In the genomic region with DNA sequence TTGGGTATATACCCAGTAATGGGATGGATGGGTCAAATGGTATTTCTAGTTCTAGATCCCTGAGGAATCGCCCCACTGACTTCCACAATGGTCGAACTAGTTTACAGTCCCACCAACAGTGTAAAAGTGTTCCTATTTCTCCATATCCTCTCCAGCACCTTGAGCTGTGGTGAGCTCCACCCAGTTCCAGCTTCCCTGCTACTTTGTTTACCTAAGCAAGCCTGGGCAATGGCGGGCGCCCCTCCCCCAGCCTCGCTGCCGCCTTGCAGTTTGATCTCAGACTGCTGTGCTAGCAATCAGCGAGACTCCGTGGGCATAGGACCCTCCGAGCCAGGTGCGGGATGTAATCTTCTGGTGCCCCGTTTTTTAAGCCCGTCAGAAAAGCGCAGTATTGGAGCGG, we compare ENCODE assay signal across 9 cellular contexts. TPM values are rescaled to one million over a fixed set of nuclear protein-coding genes. Genes with fewer than 3 reads are reported as not detected.
DNase-seq lines count a peak whose midpoint lies in the region; ATAC-seq, FAIRE-seq and TF ChIP-seq lines count a peak whose summit lies in the region.
"Not testable (repeated sequence)": the region's sequence is repeated elsewhere in the genome, so short reads cannot be mapped to it uniquely, and the experiment has no call there.
"Had no signal": no experiment of that assay in that cellular context is flagged by ENCODE, and none has a peak within 500 bp of the region (broad histone marks: within the 10 kb centered on the region; RNA-seq: fewer than 3 reads in every experiment).

No MANE protein-coding gene starts in this region.

- H3K27ac Mint-ChIP-seq in CD14-positive monocyte = peak overlapping the region; percentile 93 to 99 (median 97)
- not testable (repeated sequence) for H3K27ac Mint-ChIP-seq in WTC11

- not testable (repeated sequence) for DNase-seq in CD14-positive monocyte (ENCODE audit: low spot score); H7; WTC11 (ENCODE audit: low spot score)
- DNase-seq in NCI-H460 (ENCODE audit: extremely low read depth, low read depth) = peak; percentile 40
- DNase-seq in bronchial epithelial cell (ENCODE audit: low read depth) = peak; percentile 62

- peaks cover 87% of the 10 kb centered on the region for H3K4me1 Mint-ChIP-seq in CD14-positive monocyte
- not testable (repeated sequence) for H3K4me1 Mint-ChIP-seq in WTC11

- not testable (repeated sequence) for H3K9me3 ChIP-seq in iPS-15b (ENCODE audit: control insufficient read depth, insufficient read depth, low read length); neutrophil

- intact Hi-C loops in CD14-positive monocyte (cut with micrococcal nuclease) = not testable (repeated sequence)

- H3K36me3 ChIP-seq in H7 (replicated peaks; ENCODE audit: control insufficient read depth, insufficient read depth, low read length); bronchial epithelial cell (ENCODE audit: control insufficient read depth, insufficient read depth, low read length); iPS-15b (ENCODE audit: control insufficient read depth, insufficient read depth, low read length); neutrophil: not testable (repeated sequence)

- H3K36me3 Mint-ChIP-seq in CD14-positive monocyte = peaks cover 0 to 12% of the 10 kb centered on the region in 2 donors
- not testable (repeated sequence) for H3K36me3 Mint-ChIP-seq in WTC11

- FAIRE-seq in bronchial epithelial cell (lab: Jason Lieb, UNC) = not testable (repeated sequence)

- H3K4me3 Mint-ChIP-seq in CD14-positive monocyte = peak overlapping the region; percentile 46 to 51
- peak overlapping the region; percentile 22; the same call in 1 of the 2 replicates for H3K4me3 Mint-ChIP-seq in WTC11

- H3K9me3 Mint-ChIP-seq in CD14-positive monocyte, WTC11: not testable (repeated sequence)

- peak overlapping the region; percentile 93 for H3K27ac ChIP-seq in neutrophil

- CTCF ChIA-PET in WTC11 (lab: Charles Lee) = interaction anchor here (1.5 kb wide), 1 partner anchor 42 kb away, joined by 3 read pairs; no protein-coding TSS in a partner anchor

- H3K4me3 ChIP-seq in H7 (ENCODE audit: insufficient read depth, low read depth, low read length) (peak overlapping the region; percentile 29), iPS-15b (ENCODE audit: low read depth, low read length) (peak overlapping the region; percentile 37)
- H3K4me3 ChIP-seq in bronchial epithelial cell (ENCODE audit: low read depth, low read length); neutrophil (ENCODE audit: low read depth in 1 of 2, low read length in 1 of 2): not testable (repeated sequence)

- TF ChIP-seq CTCF in CD14-positive monocyte (IDR thresholded peaks at IDR 0.05); WTC11 (IDR thresholded peaks at IDR 0.05); bronchial epithelial cell (IDR thresholded peaks at IDR 0.05; ENCODE audit: insufficient read depth, low read length, severe bottlenecking); neutrophil (IDR thresholded peaks at IDR 0.05): not testable (repeated sequence)

- ATAC-seq in WTC11 = not testable (repeated sequence)

- not testable (repeated sequence) for H3K27me3 Mint-ChIP-seq in CD14-positive monocyte (ENCODE audit: low read depth in 3 of 3)
- peaks cover 12% of the 10 kb centered on the region; the same call in 1 of the 2 replicates for H3K27me3 Mint-ChIP-seq in WTC11 (ENCODE audit: low read depth)

- H3K27me3 ChIP-seq in H7 (ENCODE audit: control insufficient read depth, insufficient read depth, low read length); bronchial epithelial cell (ENCODE audit: control insufficient read depth, insufficient read depth, low read length); iPS-15b (ENCODE audit: control insufficient read depth, insufficient read depth, low read length); neutrophil: not testable (repeated sequence)

- H3K9ac ChIP-seq in iPS-15b (ENCODE audit: low read depth, low read length) = peak overlapping the region; percentile 70

- not testable (repeated sequence) for H3K4me1 ChIP-seq in iPS-15b (ENCODE audit: control insufficient read depth, insufficient read depth, low read length)
- H3K4me1 ChIP-seq in neutrophil (ENCODE audit: control insufficient read depth in 1 of 2, insufficient read depth in 1 of 2, low read depth in 1 of 2, low read length in 1 of 2) = peaks cover 88 to 90% of the 10 kb centered on the region in 2 experiments

- POLR2A ChIA-PET in WTC11 (lab: Charles Lee) = not testable (repeated sequence)

RNA-seq across cellular contexts. Expression of a gene that starts 28.4 kb away (rescaled TPM):
- polyA plus RNA-seq in CD14-positive monocyte = 10 to 100 TPM; 44.0 to 67.1 TPM
- total RNA-seq in H7 (2014; rRNA removed; shearing (Covaris generic)) = 22.6 and 31.7 TPM in 2 replicates
- 39.1 and 42.2 TPM in 2 replicates for total RNA-seq in NCI-H460 (2014; rRNA removed; shearing (Covaris generic))
- polyA plus RNA-seq in NCI-H460 (2014; cell fraction: nucleus; rRNA removed) = 35.1 and 48.9 TPM in 2 replicates
- total RNA-seq in WTC11 (2021) (74.7 to 75.7 TPM (median 74.8 TPM) in 3 replicates), bronchial epithelial cell (13.2 and 21.4 TPM in 2 replicates)

RNA-seq across cellular contexts. Expression of a gene that starts 28.7 kb away (rescaled TPM):
- 1 to 10 TPM; 4.9 to 7.4 TPM for polyA plus RNA-seq in CD14-positive monocyte
- 9.2 and 24.0 TPM in 2 replicates for total RNA-seq in H7 (2014; rRNA removed; shearing (Covaris generic))
- 9.8 and 12.6 TPM in 2 replicates for total RNA-seq in NCI-H460 (2014; rRNA removed; shearing (Covaris generic))
- 93.3 and 110 TPM in 2 replicates for polyA plus RNA-seq in NCI-H460 (2014; cell fraction: nucleus; rRNA removed)
- 23.7 to 25.9 TPM (median 25.2 TPM) in 3 replicates for total RNA-seq in WTC11 (2021)
- total RNA-seq in bronchial epithelial cell = 6.3 and 8.1 TPM in 2 replicates

RNA-seq across cellular contexts. Expression of a gene that starts 35.8 kb away (rescaled TPM):
- 10 to 100 TPM; 72.4 to 80.8 TPM for polyA plus RNA-seq in CD14-positive monocyte
- total RNA-seq in H7 (2014; rRNA removed; shearing (Covaris generic)) = 26.7 and 36.4 TPM in 2 replicates
- total RNA-seq in NCI-H460 (2014; rRNA removed; shearing (Covaris generic)) = 77.8 and 92.2 TPM in 2 replicates
- 23.4 and 34.6 TPM in 2 replicates for polyA plus RNA-seq in NCI-H460 (2014; cell fraction: nucleus; rRNA removed)
- total RNA-seq in WTC11 (2021) = 34.5 to 37.8 TPM (median 34.6 TPM) in 3 replicates
- total RNA-seq in bronchial epithelial cell = 39.8 and 48.5 TPM in 2 replicates

RNA-seq across cellular contexts. Expression of a gene that starts 39.9 kb away (rescaled TPM):
- 1,000 to 10,000 TPM; 2,434 to 3,095 TPM for polyA plus RNA-seq in CD14-positive monocyte
- 0.21 TPM in 1 of 2 replicates, not detected in the other for total RNA-seq in H7 (2014; rRNA removed; shearing (Covaris generic))
- 2.6 and 2.7 TPM in 2 replicates for total RNA-seq in NCI-H460 (2014; rRNA removed; shearing (Covaris generic))
- polyA plus RNA-seq in NCI-H460 (2014; cell fraction: nucleus; rRNA removed) = 8.5 and 9.8 TPM in 2 replicates
- 0.27 to 0.63 TPM (median 0.53 TPM) in 3 replicates for total RNA-seq in WTC11 (2021)
- 2.3 and 3.2 TPM in 2 replicates for total RNA-seq in bronchial epithelial cell
- total RNA-seq: CD4-positive, CD25-positive, alpha-beta regulatory T cell; PC-3 had no signal

RNA-seq across cellular contexts. Expression of a gene that starts 45.6 kb away (rescaled TPM):
- 10 to 100 TPM; 41.9 to 46.0 TPM for polyA plus RNA-seq in CD14-positive monocyte
- total RNA-seq in H7 (2014; rRNA removed; shearing (Covaris generic)) = 0.28 and 2.2 TPM in 2 replicates
- total RNA-seq in NCI-H460 (2014; rRNA removed; shearing (Covaris generic)) = 1.4 and 1.7 TPM in 2 replicates
- polyA plus RNA-seq in NCI-H460 (2014; cell fraction: nucleus; rRNA removed) = 1.0 TPM in 1 of 2 replicates, not detected in the other
- total RNA-seq in WTC11 (2021) (8.4 to 9.8 TPM (median 8.8 TPM) in 3 replicates), bronchial epithelial cell (2.6 and 3.2 TPM in 2 replicates)
- total RNA-seq: PC-3 had no signal
